Comparison of ENCODE assay signal across 13 cellular contexts in the genomic region with DNA sequence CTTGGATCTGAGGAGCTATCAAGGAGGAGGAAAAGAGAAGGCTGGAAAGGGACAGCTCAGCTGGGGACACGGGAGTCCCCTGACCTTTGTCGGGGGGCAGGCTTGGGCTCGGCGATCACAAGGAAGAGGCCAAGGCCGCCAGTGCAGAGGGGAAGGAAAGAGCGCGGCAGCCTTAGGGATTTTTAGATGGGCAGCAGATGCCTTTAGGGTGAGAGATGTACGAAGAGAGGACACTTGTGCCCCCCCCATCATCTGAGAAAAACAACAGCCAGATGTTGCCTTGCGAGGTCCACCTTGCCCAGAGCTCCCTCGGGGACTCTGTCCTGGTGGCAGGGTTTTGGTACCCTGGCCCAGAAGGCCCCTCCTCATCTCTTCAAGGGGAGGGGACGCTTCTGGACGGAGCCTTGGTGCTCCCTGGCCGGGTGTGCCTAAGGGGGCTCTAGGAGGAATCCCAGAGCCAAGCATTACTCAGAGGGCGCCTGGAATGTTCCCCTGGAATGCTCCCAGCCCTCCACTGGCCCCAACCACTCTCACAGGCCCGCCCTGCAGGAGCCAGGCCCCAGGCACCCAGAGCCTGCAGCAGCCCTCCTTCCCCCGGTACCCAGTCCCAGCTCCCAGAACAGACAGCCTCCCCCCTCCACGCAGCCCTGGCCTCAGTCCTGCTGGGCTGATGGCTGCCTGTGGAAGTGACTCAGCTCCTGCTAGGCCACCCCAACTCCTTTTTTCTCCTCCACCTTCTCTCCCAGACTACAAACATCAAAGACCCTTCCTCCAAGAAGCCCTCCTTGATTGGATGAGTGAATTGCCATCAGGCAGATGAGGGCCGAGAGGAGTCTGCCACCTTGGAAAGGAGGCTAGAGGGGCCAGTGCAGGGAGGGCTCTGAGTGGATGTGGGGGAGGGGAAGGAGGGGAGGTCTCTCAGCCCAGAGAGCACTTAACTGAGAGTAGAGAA. TPM values are rescaled to one million over a fixed set of nuclear protein-coding genes. Genes with fewer than 3 reads are reported as not detected.
A peak's percentile ranks its signal among the peaks of the same experiment; 100 is the strongest.
DNase-seq lines count a peak whose midpoint lies in the region; ATAC-seq and TF ChIP-seq lines count a peak whose summit lies in the region.
"Had no signal": no experiment of that assay in that cellular context is flagged by ENCODE, and none has a peak within 500 bp of the region (broad histone marks: within the 10 kb centered on the region; RNA-seq: fewer than 3 reads in every experiment).

No MANE protein-coding gene starts in this region.

- no peak overlapping the region for H3K4me3 Mint-ChIP-seq in immature natural killer cell

- intact Hi-C loops in mucosa of descending colon (cut with DNase I, micrococcal nuclease) (loop anchor here (5.0 to 10.0 kb wide), 2 partner anchors 32 to 395 kb away; partner anchors contain the start of gene SIGLEC1 (in 2 of the 2)), upper lobe of right lung (cut with DNase I) (loop anchor here (5.0 kb wide), 1 partner anchor 32 kb away; the partner anchor contains the start of gene SIGLEC1), dorsolateral prefrontal cortex (cut with DNase I) (loop anchor here (5.0 to 10.0 kb wide), 4 partner anchors 67 to 175 kb away; partner anchors contain the start of genes AP5S1 (in 1 of the 2) and SPEF1 (in 1 of the 2))

- H3K4me1 ChIP-seq in HUES6 (ENCODE audit: control insufficient read depth, insufficient read depth, low read length) (peaks cover 36% of the 10 kb centered on the region), duodenal mucosa (ENCODE audit: control insufficient read depth in 1 of 2, insufficient read depth in 2 of 2, low read length in 2 of 2) (no peaks in the 10 kb centered on the region), mucosa of descending colon (ENCODE audit: low read depth) (no peaks in the 10 kb centered on the region), upper lobe of right lung (peaks cover 17% of the 10 kb centered on the region)

- no peak overlapping the region for H3K27ac Mint-ChIP-seq in immature natural killer cell
- H3K27ac Mint-ChIP-seq: naive B cell had no signal

- TF ChIP-seq CTCF in mucosa of descending colon (IDR thresholded peaks at IDR 0.05) = no peak
- TF ChIP-seq CTCF in upper lobe of right lung (IDR thresholded peaks at IDR 0.05) = no peak
- no peak for TF ChIP-seq CTCF in dorsolateral prefrontal cortex (IDR thresholded peaks at IDR 0.05 in 54 of 56, conservative IDR thresholded peaks at IDR 0.05 in 2 of 56; ENCODE audit: low read depth in 1 of 56, partially characterized antibody in 56 of 56)

- no peaks in the 10 kb centered on the region for H3K36me3 Mint-ChIP-seq in immature natural killer cell
- H3K36me3 Mint-ChIP-seq: naive B cell had no signal

- H3K9ac ChIP-seq in HUES6 (ENCODE audit: low read length) (peak overlapping the region; percentile 20), duodenal mucosa (ENCODE audit: low read depth in 1 of 2, low read length in 2 of 2) (no peak overlapping the region)

- ATAC-seq in mucosa of descending colon (peak; percentile 17), upper lobe of right lung (no peak), GM18867 (IDR thresholded peaks at IDR 0.05; ENCODE audit: unreplicated experiment) (no peak)

- DNase-seq in mucosa of descending colon = peak in 2 of 3 donors; percentile 15 to 44
- no peak for DNase-seq in upper lobe of right lung
- no peak for DNase-seq in NCI-H1694 treated with DMSO at 0.1 percent for 48 hours (lab: John Stamatoyannopoulos, UW)
- DNase-seq in dorsolateral prefrontal cortex = no peak
- no peak for DNase-seq in immature natural killer cell
- DNase-seq: activated T-cell treated with anti-CD3 and anti-CD28 coated beads, Interleukin-2, amount 50 U/mL, for 48 hours; naive B cell; NCI-H446 treated with DMSO at 0.1 percent for 48 hours; T-helper 2 cell had no signal

- no peaks in the 10 kb centered on the region for H3K36me3 ChIP-seq in HUES6 (ENCODE audit: control insufficient read depth, insufficient read depth, low read length)
- H3K36me3 ChIP-seq in duodenal mucosa (ENCODE audit: control insufficient read depth in 1 of 2, insufficient read depth in 2 of 2, low read length in 2 of 2) = no peaks in the 10 kb centered on the region
- H3K36me3 ChIP-seq in mucosa of descending colon (ENCODE audit: low read depth) = no peaks in the 10 kb centered on the region
- no peaks in the 10 kb centered on the region for H3K36me3 ChIP-seq in upper lobe of right lung

- no peaks in the 10 kb centered on the region for H3K9me3 Mint-ChIP-seq in immature natural killer cell
- H3K9me3 Mint-ChIP-seq: naive B cell had no signal

- H3K27me3 ChIP-seq in HUES6 (ENCODE audit: control insufficient read depth, insufficient read depth, low read length) (peaks cover 30% of the 10 kb centered on the region), duodenal mucosa (ENCODE audit: control insufficient read depth in 1 of 2, insufficient read depth in 2 of 2, low read length in 2 of 2) (peaks cover 30 to 32% of the 10 kb centered on the region in 2 donors), upper lobe of right lung (peaks cover 38% of the 10 kb centered on the region), dorsolateral prefrontal cortex (peaks cover 0 to 29% (median 11%) of the 10 kb centered on the region in 45 donors)

- peaks cover 3 to 4% of the 10 kb centered on the region in 2 donors for H3K4me1 Mint-ChIP-seq in immature natural killer cell

- H3K27ac ChIP-seq in HUES6 (ENCODE audit: low read depth, low read length) (no peak overlapping the region), duodenal mucosa (ENCODE audit: low read depth, low read length) (peak overlapping the region; percentile 10), upper lobe of right lung (peak overlapping the region; percentile 17), dorsolateral prefrontal cortex (peak overlapping the region in 21 of 59 donors; percentile 5 to 69 (median 32))

- peaks cover 0 to 16% (median 16%) of the 10 kb centered on the region in 3 donors for H3K27me3 Mint-ChIP-seq in immature natural killer cell (ENCODE audit: low read depth in 3 of 3)

- peak overlapping the region; percentile 76; the same call in 1 of the 2 replicates for H3K4me3 ChIP-seq in HUES6 (ENCODE audit: low read depth, low read length)
- no peak overlapping the region for H3K4me3 ChIP-seq in duodenal mucosa (ENCODE audit: low read depth in 1 of 2, low read length in 2 of 2)
- H3K4me3 ChIP-seq in mucosa of descending colon = no peak overlapping the region
- peak overlapping the region; percentile 44 for H3K4me3 ChIP-seq in upper lobe of right lung
- H3K4me3 ChIP-seq in dorsolateral prefrontal cortex = peak overlapping the region in 11 of 59 donors; percentile 9 to 65 (median 56)

- no peaks in the 10 kb centered on the region for H3K9me3 ChIP-seq in HUES6 (ENCODE audit: control insufficient read depth, insufficient read depth, low read depth, low read length)
- H3K9me3 ChIP-seq in duodenal mucosa (ENCODE audit: control insufficient read depth in 1 of 2, low read length in 2 of 2) = no peaks in the 10 kb centered on the region
- H3K9me3 ChIP-seq in mucosa of descending colon = no peaks in the 10 kb centered on the region
- no peaks in the 10 kb centered on the region for H3K9me3 ChIP-seq in upper lobe of right lung

RNA-seq across cellular contexts. Expression of gene ADAM33, which starts 1.8 kb away (rescaled TPM):
- total RNA-seq in mucosa of descending colon (10 to 100 TPM in 1 of 3 donors, 1 to 10 TPM in 2; 6.4 to 86.6 (median 9.7) TPM), upper lobe of right lung (11.0 TPM), dorsolateral prefrontal cortex (10 to 100 TPM in 51 of 120 experiments, 1 to 10 TPM in 69; 2.6 to 32.6 (median 8.5) TPM)
- polyA plus RNA-seq in immature natural killer cell = not detected

RNA-seq across cellular contexts. Expression of gene GFRA4, which starts 16.8 kb away (rescaled TPM):
- total RNA-seq in mucosa of descending colon (not detected), upper lobe of right lung (not detected), dorsolateral prefrontal cortex (under 1 TPM in 20 of 120 experiments, not detected in 100; 0.33 to 0.91 (median 0.53) TPM)
- not detected for polyA plus RNA-seq in immature natural killer cell
- total RNA-seq: endothelial cell of umbilical vein had no signal
- polyA plus RNA-seq: endothelial cell of umbilical vein had no signal

RNA-seq across cellular contexts. Expression of gene SIGLEC1, which starts 32.4 kb away (rescaled TPM):
- total RNA-seq in mucosa of descending colon (10 to 100 TPM in 2 of 3 donors, 1 to 10 TPM in 1; 3.3 to 21.7 (median 12.2) TPM), upper lobe of right lung (53.6 TPM), dorsolateral prefrontal cortex (10 to 100 TPM in 3 of 120 experiments, 1 to 10 TPM in 78, under 1 TPM in 39; 0.16 to 15.1 (median 1.2) TPM)
- polyA plus RNA-seq in immature natural killer cell = under 1 TPM in 1 of 3 donors, not detected in 2; 0.13 TPM
- total RNA-seq: endothelial cell of umbilical vein had no signal
- polyA plus RNA-seq: endothelial cell of umbilical vein had no signal

RNA-seq across cellular contexts. Expression of gene HSPA12B, which starts 52.5 kb away (rescaled TPM):
- 1 to 10 TPM; 1.2 to 5.9 (median 3.4) TPM for total RNA-seq in mucosa of descending colon
- total RNA-seq in upper lobe of right lung = 33.7 TPM
- 10 to 100 TPM in 1 of 120 experiments, 1 to 10 TPM in 119; 1.5 to 11.0 (median 4.9) TPM for total RNA-seq in dorsolateral prefrontal cortex
- polyA plus RNA-seq in immature natural killer cell = under 1 TPM in 1 of 3 donors, not detected in 2; 0.53 TPM

Comparison
In these comparisons a context has a peak if more than half of its experiments do, and no peak if none do; other contexts are left out.
1. H3K4me3 ChIP-seq: peak in HUES6 (single experiment) and upper lobe of right lung (single experiment); none in duodenal mucosa (0 of 2) and mucosa of descending colon (single experiment).
2. DNase-seq: peak in mucosa of descending colon (2 of 3); none in upper lobe of right lung (single experiment), NCI-H1694 treated with DMSO at 0.1 percent for 48 hours (single experiment), dorsolateral prefrontal cortex (0 of 10) and immature natural killer cell (0 of 3).